Comparison of ENCODE assay signal across 20 cellular contexts in the genomic region with DNA sequence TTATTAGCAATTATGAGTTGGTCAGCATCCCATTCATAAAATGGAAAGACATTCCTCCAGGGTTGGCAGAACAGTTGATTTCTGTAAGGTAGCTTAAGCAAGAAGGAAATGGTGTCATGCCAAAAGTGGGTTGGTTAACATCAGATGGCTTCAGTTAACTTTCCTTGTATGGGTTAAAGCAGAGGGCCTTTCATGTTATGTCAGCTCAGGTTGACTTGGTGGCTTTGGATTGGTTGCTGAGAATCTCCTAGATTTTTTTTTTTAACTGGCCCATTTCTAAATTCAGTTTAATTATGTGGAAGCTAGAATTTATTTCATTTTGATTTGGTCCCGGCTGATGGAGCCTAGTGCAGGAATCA.
DNase-seq lines count a peak whose midpoint lies in the region; ATAC-seq, FAIRE-seq and TF ChIP-seq lines count a peak whose summit lies in the region.
"Had no signal": no experiment of that assay in that cellular context is flagged by ENCODE, and none has a peak within 500 bp of the region (broad histone marks: within the 10 kb centered on the region; RNA-seq: fewer than 3 reads in every experiment).

No MANE protein-coding gene starts in this region.

- ATAC-seq in esophagus mucosa = peak; percentile 65
- ATAC-seq in pancreas = no peak
- no peak for ATAC-seq in body of pancreas
- ATAC-seq: A549; stimulated activated effector memory CD8-positive, alpha-beta T cell treated with anti-CD3 and anti-CD28 coated beads, Interleukin-12 subunit alpha, Interleukin-12 subunit beta, amount 100 ng/mL, for 72 hours had no signal

- H3K4me3 ChIP-seq in AG10803 (ENCODE audit: low read length) (no peak overlapping the region), SJSA1 (no peak overlapping the region; the same call in 1 of the 2 replicates), pancreas (no peak overlapping the region), body of pancreas (no peak overlapping the region)
- H3K4me3 ChIP-seq: A549, right lobe of liver had no signal

- WGBS in pancreas, 2 donors = 75 to 86% methylated on average over 1 of the region's 1 CpG
- WGBS in body of pancreas, 2 donors = 85 to 91% methylated on average over 1 of the region's 1 CpG

- H3K9me3 ChIP-seq in SJSA1 (replicated peaks) (peaks cover 5% of the 10 kb centered on the region), pancreas (peaks cover 0 to 5% (median 0%) of the 10 kb centered on the region in 4 donors), body of pancreas (no peaks in the 10 kb centered on the region)
- H3K9me3 ChIP-seq: Caco-2, right lobe of liver had no signal

- peaks cover 17% of the 10 kb centered on the region for H3K4me1 Mint-ChIP-seq in mesothelial cell of epicardium
- H3K4me1 Mint-ChIP-seq: stimulated activated effector memory CD8-positive, alpha-beta T cell treated with anti-CD3 and anti-CD28 coated beads, Interleukin-12 subunit alpha, Interleukin-12 subunit beta, amount 100 ng/mL, for 72 hours had no signal

- H3K36me3 ChIP-seq in SJSA1 = peaks cover 4% of the 10 kb centered on the region; the same call in 1 of the 2 replicates
- H3K36me3 ChIP-seq in pancreas = no peaks in the 10 kb centered on the region
- no peaks in the 10 kb centered on the region for H3K36me3 ChIP-seq in body of pancreas (replicated peaks in 1 of 2; ENCODE audit: insufficient read depth in 1 of 2, low read depth in 2 of 2)
- H3K36me3 ChIP-seq: right lobe of liver had no signal

- TF ChIP-seq CTCF in AG10803 (conservative IDR thresholded peaks at IDR 0.05; ENCODE audit: low read length) (no peak), mesothelial cell of epicardium (IDR thresholded peaks at IDR 0.05; ENCODE audit: unreplicated experiment) (no peak), pancreas (IDR thresholded peaks at IDR 0.05) (no peak), body of pancreas (IDR thresholded peaks at IDR 0.05) (no peak)

- DNase-seq in AG10803 (ENCODE audit: low read depth) (peak; percentile 61), SJSA1 (ENCODE audit: low read depth in 1 of 2, low spot score in 2 of 2) (no peak), mesothelial cell of epicardium (ENCODE audit: low spot score in 2 of 2, unreplicated experiment in 2 of 2) (no peak), posterior cingulate gyrus (no peak), pancreas (no peak), body of pancreas (no peak), C1 segment of cervical spinal cord (lab: John Stamatoyannopoulos, UW) (no peak)
- DNase-seq: activated CD8-positive, alpha-beta memory T cell treated with anti-CD3 and anti-CD28 coated beads for 24 hours; activated effector memory CD4-positive, alpha-beta T cell treated with Interleukin-2 at 50 U/mL for 16 hours; aorta; Caco-2; KBM-7; left ventricle myocardium superior; NCI-H1417 treated with DMSO at 0.1 percent for 48 hours; nephron progenitor cell; right lobe of liver; stimulated activated CD4-positive, alpha-beta T cell treated with anti-CD3 and anti-CD28 coated beads, Interleukin-4, amount 100 ng/mL, for 4 hours had no signal

- FAIRE-seq in pancreas (lab: Jason Lieb, UNC) = no peak
- FAIRE-seq: A549 had no signal

- H3K27me3 ChIP-seq in SJSA1 (replicated peaks) = no peaks in the 10 kb centered on the region
- H3K27me3 ChIP-seq in pancreas = no peaks in the 10 kb centered on the region
- H3K27me3 ChIP-seq in body of pancreas = no peaks in the 10 kb centered on the region
- H3K27me3 ChIP-seq: right lobe of liver had no signal

- H3K27ac Mint-ChIP-seq in mesothelial cell of epicardium = peak overlapping the region; percentile 86
- H3K27ac Mint-ChIP-seq: nephron progenitor cell; stimulated activated effector memory CD8-positive, alpha-beta T cell treated with anti-CD3 and anti-CD28 coated beads, Interleukin-12 subunit alpha, Interleukin-12 subunit beta, amount 100 ng/mL, for 72 hours had no signal

- H3K4me3 Mint-ChIP-seq in mesothelial cell of epicardium = no peak overlapping the region
- H3K4me3 Mint-ChIP-seq: nephron progenitor cell; stimulated activated effector memory CD8-positive, alpha-beta T cell treated with anti-CD3 and anti-CD28 coated beads, Interleukin-12 subunit alpha, Interleukin-12 subunit beta, amount 100 ng/mL, for 72 hours had no signal

- H3K9me3 Mint-ChIP-seq in mesothelial cell of epicardium = peaks cover 12% of the 10 kb centered on the region
- H3K9me3 Mint-ChIP-seq: stimulated activated effector memory CD8-positive, alpha-beta T cell treated with anti-CD3 and anti-CD28 coated beads, Interleukin-12 subunit alpha, Interleukin-12 subunit beta, amount 100 ng/mL, for 72 hours had no signal

- no peaks in the 10 kb centered on the region for H3K36me3 Mint-ChIP-seq in mesothelial cell of epicardium
- H3K36me3 Mint-ChIP-seq: stimulated activated effector memory CD8-positive, alpha-beta T cell treated with anti-CD3 and anti-CD28 coated beads, Interleukin-12 subunit alpha, Interleukin-12 subunit beta, amount 100 ng/mL, for 72 hours had no signal

- intact Hi-C loops in posterior cingulate gyrus (cut with DNase I) = no loop called here
- intact Hi-C loops in pancreas (cut with DNase I) = no loop called here
- intact Hi-C loops in body of pancreas (cut with DNase I) = no loop called here

- no peaks in the 10 kb centered on the region for H3K27me3 Mint-ChIP-seq in mesothelial cell of epicardium (ENCODE audit: low read depth)

- peak overlapping the region; percentile 74; the same call in 1 of the 2 replicates for H3K27ac ChIP-seq in SJSA1
- H3K27ac ChIP-seq in pancreas = no peak overlapping the region
- H3K27ac ChIP-seq in body of pancreas = no peak overlapping the region
- H3K27ac ChIP-seq: right lobe of liver had no signal

- H3K4me1 ChIP-seq in SJSA1 (replicated peaks) (peaks cover 27% of the 10 kb centered on the region), pancreas (no peaks in the 10 kb centered on the region), body of pancreas (no peaks in the 10 kb centered on the region)
- H3K4me1 ChIP-seq: A549, Caco-2, right lobe of liver had no signal

- no peak for TF ChIP-seq POLR2A in body of pancreas (IDR thresholded peaks at IDR 0.05)
